14 cellular contexts compared by ENCODE assay signal in the genomic region with DNA sequence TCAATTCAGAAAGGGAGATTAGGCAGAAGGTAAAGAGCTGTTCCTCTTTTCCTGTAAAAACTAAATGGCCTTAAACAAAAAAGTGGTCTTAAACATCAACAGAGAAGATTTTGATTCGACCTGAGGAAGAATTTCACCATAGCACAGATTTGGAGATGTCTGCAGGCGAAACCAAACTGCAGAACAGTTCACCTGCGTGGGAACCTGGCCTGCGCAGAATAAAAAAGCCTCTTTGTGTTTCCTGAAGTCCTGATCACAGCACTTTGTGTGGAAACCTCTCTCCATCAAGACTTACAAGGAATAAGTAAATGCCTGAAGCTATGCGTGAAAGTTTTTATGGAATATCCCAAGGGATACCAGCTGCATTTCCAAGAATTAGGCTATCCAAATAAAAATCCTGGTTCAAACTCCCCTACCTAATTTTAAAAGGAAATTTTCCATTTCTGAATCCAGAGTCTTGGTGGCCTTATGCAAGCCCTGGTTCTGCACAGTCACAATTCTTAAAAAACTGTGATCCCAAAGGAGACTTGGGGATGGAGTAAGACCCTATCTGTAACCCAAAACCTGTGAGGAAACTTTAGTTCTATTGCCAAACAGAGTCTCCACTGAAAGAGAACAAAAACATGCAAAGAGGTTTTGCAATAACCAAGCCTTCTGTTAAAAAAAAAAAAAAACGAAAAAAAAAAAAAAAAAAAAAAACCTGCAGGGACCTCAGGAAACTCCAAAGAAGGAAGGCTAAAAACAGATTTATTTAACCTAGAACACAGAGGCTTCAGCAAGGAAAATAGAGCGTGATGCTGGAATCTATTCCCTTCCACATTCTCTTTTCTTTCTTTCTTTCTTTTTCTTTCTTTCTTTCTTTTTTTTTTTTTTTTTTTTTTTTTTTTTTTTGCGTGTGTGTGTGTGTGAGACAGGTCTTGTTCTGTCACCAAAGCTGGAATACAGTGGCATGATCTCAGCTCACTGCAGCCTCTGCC. TPM values are rescaled to one million over a fixed set of nuclear protein-coding genes. Genes with fewer than 3 reads are reported as not detected.
DNase-seq lines count a peak whose midpoint lies in the region; ATAC-seq and TF ChIP-seq lines count a peak whose summit lies in the region.
"Had no signal": no experiment of that assay in that cellular context is flagged by ENCODE, and none has a peak within 500 bp of the region (broad histone marks: within the 10 kb centered on the region; RNA-seq: fewer than 3 reads in every experiment).

No MANE protein-coding gene starts in this region.

- no peaks in the 10 kb centered on the region for H3K36me3 Mint-ChIP-seq in GM23338 (ENCODE audit: low read depth)
- H3K36me3 Mint-ChIP-seq: activated naive CD4-positive, alpha-beta T cell treated with anti-CD3 and anti-CD28 coated beads, Interleukin-2, amount 50 U/mL, for 24 hours had no signal

- H3K9me2 ChIP-seq in GM23338 (ENCODE audit: insufficient read depth) = no peaks in the 10 kb centered on the region

- peaks cover 3% of the 10 kb centered on the region for H3K4me1 Mint-ChIP-seq in GM23338
- H3K4me1 Mint-ChIP-seq: activated naive CD4-positive, alpha-beta T cell treated with anti-CD3 and anti-CD28 coated beads, Interleukin-2, amount 50 U/mL, for 24 hours had no signal

- no peaks in the 10 kb centered on the region for H3K27me3 ChIP-seq in HL-60 (ENCODE audit: insufficient read depth, poor library complexity, severe bottlenecking)
- H3K27me3 ChIP-seq in heart left ventricle = no peaks in the 10 kb centered on the region
- no peaks in the 10 kb centered on the region for H3K27me3 ChIP-seq in spleen (replicated peaks in 1 of 7)
- no peaks in the 10 kb centered on the region for H3K27me3 ChIP-seq in GM23338 (ENCODE audit: insufficient read depth)

- H3K4me1 ChIP-seq in heart left ventricle (peaks cover 0 to 17% (median 0%) of the 10 kb centered on the region in 12 donors), spleen (peaks cover 0 to 8% (median 0%) of the 10 kb centered on the region in 6 donors), GM23338 (ENCODE audit: insufficient read depth) (no peaks in the 10 kb centered on the region)

- peaks cover 3% of the 10 kb centered on the region; the same call in 2 of the 3 replicates for H3K9me3 Mint-ChIP-seq in GM23338
- H3K9me3 Mint-ChIP-seq: activated naive CD4-positive, alpha-beta T cell treated with anti-CD3 and anti-CD28 coated beads, Interleukin-2, amount 50 U/mL, for 24 hours had no signal

- TF ChIP-seq CTCF in HL-60 (IDR thresholded peaks at IDR 0.05; ENCODE audit: insufficient read depth, low read length) = no peak
- no peak for TF ChIP-seq CTCF in VCaP (conservative IDR thresholded peaks at IDR 0.05)
- no peak for TF ChIP-seq CTCF in heart left ventricle (IDR thresholded peaks at IDR 0.05)
- no peak for TF ChIP-seq CTCF in spleen (IDR thresholded peaks at IDR 0.05 in 8 of 11, conservative IDR thresholded peaks at IDR 0.05 in 3 of 11)
- TF ChIP-seq CTCF in GM23338 (conservative IDR thresholded peaks at IDR 0.05; ENCODE audit: low read depth in 2 of 2) = no peak

- no peak overlapping the region for H3K4me2 ChIP-seq in GM23338

- no peak overlapping the region for H3K27ac Mint-ChIP-seq in GM23338
- H3K27ac Mint-ChIP-seq: activated naive CD4-positive, alpha-beta T cell treated with anti-CD3 and anti-CD28 coated beads, Interleukin-2, amount 50 U/mL, for 24 hours had no signal

- H3F3A ChIP-seq in GM23338 (replicated peaks; ENCODE audit: low read depth) = no peaks in the 10 kb centered on the region

- H3K4me3 Mint-ChIP-seq in GM23338 = no peak overlapping the region
- H3K4me3 Mint-ChIP-seq: activated naive CD4-positive, alpha-beta T cell treated with anti-CD3 and anti-CD28 coated beads, Interleukin-2, amount 50 U/mL, for 24 hours had no signal

- intact Hi-C loops in heart left ventricle (cut with DNase I) = loop anchor here in 1 of 10 donors (5.0 kb wide), 1 partner anchor 87 kb away; no protein-coding TSS in a partner anchor
- intact Hi-C loops in spleen (cut with DNase I; ENCODE audit: low total_unique reads) = no loop called here

- no peaks in the 10 kb centered on the region for H4K20me1 ChIP-seq in GM23338 (replicated peaks; ENCODE audit: insufficient read depth)

- H3K36me3 ChIP-seq in heart left ventricle (no peaks in the 10 kb centered on the region), spleen (no peaks in the 10 kb centered on the region), GM23338 (ENCODE audit: insufficient read depth) (no peaks in the 10 kb centered on the region)

- 66 to 71% (median 70%) methylated on average over 8 of the region's 8 CpGs for WGBS in heart left ventricle, 4 donors
- 67 to 76% (median 70%) methylated on average over 7 to 8 of the region's 8 CpGs for WGBS in spleen, 5 donors

- H3K4me3 ChIP-seq in HL-60 (replicated peaks; ENCODE audit: insufficient read depth, low read length) = no peak overlapping the region
- no peak overlapping the region for H3K4me3 ChIP-seq in heart left ventricle
- no peak overlapping the region for H3K4me3 ChIP-seq in spleen
- no peak overlapping the region for H3K4me3 ChIP-seq in GM23338
- H3K4me3 ChIP-seq: lung had no signal

- H3K79me2 ChIP-seq in GM23338 (replicated peaks; ENCODE audit: insufficient read depth) = no peaks in the 10 kb centered on the region

- peak; percentile 48 to 81 (median 79) for ATAC-seq in heart left ventricle
- no peak for ATAC-seq in GM23338
- ATAC-seq: activated CD4-positive, CD25-positive, alpha-beta regulatory T cell treated with anti-CD3 and anti-CD28 coated beads, Interleukin-2, amount 50 U/mL, for 24 hours had no signal

- H3K9me3 ChIP-seq in heart left ventricle (no peaks in the 10 kb centered on the region), spleen (no peaks in the 10 kb centered on the region)

- DNase-seq in HL-60 (ENCODE audit: low read depth in 1 of 2, low spot score in 1 of 2) (peak; percentile 25 to 46), heart left ventricle (no peak), spleen (peak; percentile 13), NCI-H2227 (lab: John Stamatoyannopoulos, UW; ENCODE audit: unreplicated experiment) (no peak), GM23338 (ENCODE audit: low spot score) (no peak)
- DNase-seq in activated CD4-positive, alpha-beta T cell treated with anti-CD3 and anti-CD28 coated beads, Interleukin-2, amount 50 U/mL, for 1 hour = no peak
- no peak for DNase-seq in activated naive CD4-positive, alpha-beta T cell treated with anti-CD3 and anti-CD28 coated beads, Interleukin-2, amount 50 U/mL, for 16 hours
- DNase-seq: DMS79 treated with DMSO at 0.1 percent for 48 hours, RPMI8226, small intestine had no signal

- no peak overlapping the region for H2AFZ ChIP-seq in GM23338

- H3K27me3 Mint-ChIP-seq in GM23338 (ENCODE audit: insufficient read depth, low read depth, poor library complexity) = peaks cover 9% of the 10 kb centered on the region
- H3K27me3 Mint-ChIP-seq: activated naive CD4-positive, alpha-beta T cell treated with anti-CD3 and anti-CD28 coated beads, Interleukin-2, amount 50 U/mL, for 24 hours had no signal

- TF ChIP-seq POLR2A in heart left ventricle (IDR thresholded peaks at IDR 0.05) (no peak), spleen (IDR thresholded peaks at IDR 0.05) (no peak)

- no peak overlapping the region for H3K27ac ChIP-seq in HL-60 (replicated peaks)
- peak overlapping the region; percentile 5; the same call in 1 of the 2 replicates for H3K27ac ChIP-seq in VCaP
- H3K27ac ChIP-seq in heart left ventricle = peak overlapping the region in 9 of 12 donors; percentile 12 to 71 (median 51)
- H3K27ac ChIP-seq in spleen = peak overlapping the region in 3 of 8 donors; percentile 13 to 59 (median 29)
- no peak overlapping the region for H3K27ac ChIP-seq in GM23338 (ENCODE audit: low read depth)

TF ChIP-seq in GM23338, 12 proteins besides CTCF, POLR2A, EP300 and RAD21 (continues in another document):
- no peak for TF ChIP-seq EZH2 (IDR thresholded peaks at IDR 0.05; ENCODE audit: low read depth, unreplicated experiment)
- no peak for TF ChIP-seq ZNF114 (CRISPR knock-in tag; IDR thresholded peaks at IDR 0.05)
- TF ChIP-seq, protein P1, sequence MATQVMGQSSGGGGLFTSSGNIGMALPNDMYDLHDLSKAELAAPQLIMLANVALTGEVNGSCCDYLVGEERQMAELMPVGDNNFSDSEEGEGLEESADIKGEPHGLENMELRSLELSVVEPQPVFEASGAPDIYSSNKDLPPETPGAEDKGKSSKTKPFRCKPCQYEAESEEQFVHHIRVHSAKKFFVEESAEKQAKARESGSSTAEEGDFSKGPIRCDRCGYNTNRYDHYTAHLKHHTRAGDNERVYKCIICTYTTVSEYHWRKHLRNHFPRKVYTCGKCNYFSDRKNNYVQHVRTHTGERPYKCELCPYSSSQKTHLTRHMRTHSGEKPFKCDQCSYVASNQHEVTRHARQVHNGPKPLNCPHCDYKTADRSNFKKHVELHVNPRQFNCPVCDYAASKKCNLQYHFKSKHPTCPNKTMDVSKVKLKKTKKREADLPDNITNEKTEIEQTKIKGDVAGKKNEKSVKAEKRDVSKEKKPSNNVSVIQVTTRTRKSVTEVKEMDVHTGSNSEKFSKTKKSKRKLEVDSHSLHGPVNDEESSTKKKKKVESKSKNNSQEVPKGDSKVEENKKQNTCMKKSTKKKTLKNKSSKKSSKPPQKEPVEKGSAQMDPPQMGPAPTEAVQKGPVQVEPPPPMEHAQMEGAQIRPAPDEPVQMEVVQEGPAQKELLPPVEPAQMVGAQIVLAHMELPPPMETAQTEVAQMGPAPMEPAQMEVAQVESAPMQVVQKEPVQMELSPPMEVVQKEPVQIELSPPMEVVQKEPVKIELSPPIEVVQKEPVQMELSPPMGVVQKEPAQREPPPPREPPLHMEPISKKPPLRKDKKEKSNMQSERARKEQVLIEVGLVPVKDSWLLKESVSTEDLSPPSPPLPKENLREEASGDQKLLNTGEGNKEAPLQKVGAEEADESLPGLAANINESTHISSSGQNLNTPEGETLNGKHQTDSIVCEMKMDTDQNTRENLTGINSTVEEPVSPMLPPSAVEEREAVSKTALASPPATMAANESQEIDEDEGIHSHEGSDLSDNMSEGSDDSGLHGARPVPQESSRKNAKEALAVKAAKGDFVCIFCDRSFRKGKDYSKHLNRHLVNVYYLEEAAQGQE (IDR thresholded peaks at IDR 0.05; ENCODE audit: unreplicated experiment) = no peak
- TF ChIP-seq NANOG (IDR thresholded peaks at IDR 0.05; ENCODE audit: borderline replicate concordance) = no peak
- no peak for TF ChIP-seq ZNF331 (CRISPR knock-in tag; IDR thresholded peaks at IDR 0.05; ENCODE audit: low read depth)

RNA-seq across cellular contexts. Expression of gene CALML3, which starts 10.4 kb away (rescaled TPM):
- total RNA-seq in heart left ventricle = not detected
- polyA plus RNA-seq in heart left ventricle = under 1 TPM in 1 of 2 donors, not detected in 1; 0.03 TPM
- total RNA-seq in spleen = not detected
- polyA plus RNA-seq in spleen = under 1 TPM in 1 of 3 donors, not detected in 2; 0.10 TPM
- total RNA-seq in GM23338 (2014; rRNA removed; shearing (Covaris generic)) = not detected in 2 replicates
- polyA plus RNA-seq in GM23338 (2016; fragmentation: Nextera tagmentation; extraction: Ambion mirVana) = not detected in 2 replicates

RNA-seq across cellular contexts. Expression of gene CALML5, which starts 35.8 kb away (rescaled TPM):
- total RNA-seq in heart left ventricle (not detected), spleen (not detected)
- polyA plus RNA-seq in heart left ventricle (not detected), spleen (under 1 TPM in 1 of 3 donors, not detected in 2; 0.13 TPM), GM23338 (2016; fragmentation: Nextera tagmentation; extraction: Ambion mirVana) (0.26 and 0.40 TPM in 2 replicates)
- 0.27 TPM in 1 of 2 replicates, not detected in the other for total RNA-seq in GM23338 (2014; rRNA removed; shearing (Covaris generic))
- total RNA-seq: lung had no signal
- polyA plus RNA-seq: lung, small intestine had no signal

Comparison
In these comparisons a context has a peak if more than half of its experiments do, and no peak if none do; other contexts are left out.
1. DNase-seq: peak in HL-60 (2 of 2) and spleen (single experiment); none in heart left ventricle (0 of 5), activated CD4-positive, alpha-beta T cell treated with anti-CD3 and anti-CD28 coated beads, Interleukin-2, amount 50 U/mL, for 1 hour (single experiment), activated naive CD4-positive, alpha-beta T cell treated with anti-CD3 and anti-CD28 coated beads, Interleukin-2, amount 50 U/mL, for 16 hours (single experiment), NCI-H2227 (single experiment) and GM23338 (single experiment).
2. H3K27ac ChIP-seq: peak in VCaP (single experiment) and heart left ventricle (9 of 12); none in HL-60 (single experiment) and GM23338 (single experiment).